In genomic region chrX:46727445-46727844, GRCh38 we compare ENCODE assay signal across 17 cellular contexts. TPM values are rescaled to one million over a fixed set of nuclear protein-coding genes. Genes with fewer than 3 reads are reported as not detected.
DNase-seq lines count a peak whose midpoint lies in the region; ATAC-seq, FAIRE-seq and TF ChIP-seq lines count a peak whose summit lies in the region.
"Had no signal": no experiment of that assay in that cellular context is flagged by ENCODE, and none has a peak within 500 bp of the region (broad histone marks: within the 10 kb centered on the region; RNA-seq: fewer than 3 reads in every experiment).

No MANE protein-coding gene starts in this region.

- H3K9me3 ChIP-seq in liver (ENCODE audit: control insufficient read depth in 4 of 4, low read length in 3 of 4) (no peaks in the 10 kb centered on the region), HepG2 (ENCODE audit: low read length) (no peaks in the 10 kb centered on the region), fibroblast of lung (ENCODE audit: control insufficient read depth, insufficient read depth, low read depth, low read length) (no peaks in the 10 kb centered on the region), right lobe of liver (no peaks in the 10 kb centered on the region)

- in situ Hi-C loops in HepG2 (cut with HindIII; ENCODE audit: extremely low pct_ligation_motif_present, low pct_unique_long_range_greater_than_20kb): no loop called here

- no peak overlapping the region for H3K4me3 ChIP-seq in liver (ENCODE audit: low read depth in 1 of 3, low read length in 3 of 3)
- H3K4me3 ChIP-seq in HepG2 (replicated peaks in 1 of 3; ENCODE audit: insufficient read depth in 1 of 3, low read depth in 2 of 3, low read length in 3 of 3): no peak overlapping the region
- no peak overlapping the region for H3K4me3 ChIP-seq in fibroblast of lung (replicated peaks in 1 of 4; ENCODE audit: control extremely low read depth in 1 of 4, insufficient read depth in 1 of 4, low read depth in 3 of 4, low read length in 4 of 4)
- no peak overlapping the region for H3K4me3 ChIP-seq in right lobe of liver
- H3K4me3 ChIP-seq: BLaER1 treated with 17β-estradiol and CSF1 and Interleukin-3, amounts not matched to agents 10 nM and 100 nM had no signal

- WGBS in liver: 43% methylated on average over 5 of the region's 5 CpGs
- WGBS in HepG2 (ENCODE audit: low lambda C conversion rate): 94% methylated on average over 5 of the region's 5 CpGs
- 39% methylated on average over 5 of the region's 5 CpGs for WGBS in right lobe of liver (ENCODE audit: insufficient coverage, low coverage, low lambda C conversion rate, missing lambda C conversion rate)

- FAIRE-seq in HepG2 (lab: Jason Lieb, UNC): no peak
- FAIRE-seq: G401.6 had no signal

- CTCF ChIA-PET in HepG2 (lab: Yijun Ruan, JAX; ENCODE audit: low intra/inter-chr PET ratio, low total read pairs): no interaction called here

- H3K9ac ChIP-seq in liver (ENCODE audit: low read depth in 1 of 2, low read length in 2 of 2): no peak overlapping the region
- no peak overlapping the region for H3K9ac ChIP-seq in HepG2 (ENCODE audit: insufficient read depth, low read depth, low read length)
- H3K9ac ChIP-seq in fibroblast of lung (ENCODE audit: insufficient read depth, low read length): no peak overlapping the region
- H3K9ac ChIP-seq: BLaER1 treated with 17β-estradiol and CSF1 and Interleukin-3, amounts not matched to agents 10 nM and 100 nM had no signal

- H2AFZ ChIP-seq in HepG2 (ENCODE audit: low read length): no peak overlapping the region
- H2AFZ ChIP-seq in fibroblast of lung (ENCODE audit: low read length): no peak overlapping the region

- TF ChIP-seq CTCF in liver (IDR thresholded peaks at IDR 0.05; ENCODE audit: low read depth, low read length, missing input control): no peak
- no peak for TF ChIP-seq CTCF in HepG2 (CRISPR knock-in tag; IDR thresholded peaks at IDR 0.05)
- no peak for TF ChIP-seq CTCF in fibroblast of lung (conservative IDR thresholded peaks at IDR 0.05 in 1 of 2, IDR thresholded peaks at IDR 0.05 in 1 of 2; ENCODE audit: low read depth in 1 of 2, low read length in 2 of 2)
- no peak for TF ChIP-seq CTCF in right lobe of liver (IDR thresholded peaks at IDR 0.05)

- TF ChIP-seq EP300 in HepG2 (IDR thresholded peaks at IDR 0.05; ENCODE audit: low read depth in 2 of 2, low read length in 2 of 2): no peak
- TF ChIP-seq EP300 in HepG2 (CRISPR knock-in tag; IDR thresholded peaks at IDR 0.05; ENCODE audit: borderline replicate concordance): no peak

- peaks cover 0 to 6% (median 5%) of the 10 kb centered on the region in 4 donors for H3K4me1 ChIP-seq in liver (ENCODE audit: control insufficient read depth in 4 of 4, insufficient read depth in 4 of 4, low read length in 3 of 4)
- H3K4me1 ChIP-seq in HepG2 (ENCODE audit: insufficient read depth, low read length): no peaks in the 10 kb centered on the region
- H3K4me1 ChIP-seq in fibroblast of lung (ENCODE audit: control insufficient read depth, extremely low read depth, insufficient read depth, low read length): no peaks in the 10 kb centered on the region
- H3K4me1 ChIP-seq in right lobe of liver: no peaks in the 10 kb centered on the region
- H3K4me1 ChIP-seq: BLaER1 treated with 17β-estradiol and CSF1 and Interleukin-3, amounts not matched to agents 10 nM and 100 nM had no signal

- no peak for DNase-seq in HepG2 (ENCODE audit: low spot score)
- DNase-seq in fibroblast of lung (ENCODE audit: low read depth in 2 of 2): peak; percentile 54 to 81
- no peak for DNase-seq in right lobe of liver
- DNase-seq in stimulated activated naive CD8-positive, alpha-beta T cell treated with anti-CD3 and anti-CD28 coated beads, Interleukin-15, Interleukin-2, amounts not matched to agents 100 U/mL and 50 U/mL, for 24 hours: no peak
- no peak for DNase-seq in NCI-H526 (lab: John Stamatoyannopoulos, UW)
- DNase-seq in NCI-H1048 (lab: John Stamatoyannopoulos, UW): no peak
- DNase-seq: DMS79 treated with DMSO at 0.1 percent for 48 hours, H9, Karpas-422, NCI-H187 treated with DMSO at 0.1 percent for 48 hours, NCI-H2171, NCI-H774 had no signal

- POLR2A ChIA-PET in HepG2 (lab: Yijun Ruan, JAX): no interaction called here

- H3K79me2 ChIP-seq in HepG2 (ENCODE audit: insufficient read depth, low read length): no peaks in the 10 kb centered on the region
- H3K79me2 ChIP-seq in fibroblast of lung (ENCODE audit: control insufficient read depth, insufficient read depth, low read length): peaks cover 2% of the 10 kb centered on the region

- H3K36me3 ChIP-seq in liver (ENCODE audit: control insufficient read depth in 4 of 4, insufficient read depth in 3 of 4, low read depth in 1 of 4, low read length in 3 of 4): no peaks in the 10 kb centered on the region
- no peaks in the 10 kb centered on the region for H3K36me3 ChIP-seq in HepG2 (replicated peaks in 1 of 2; ENCODE audit: control insufficient read depth in 1 of 2, insufficient read depth in 2 of 2, low read length in 2 of 2)
- H3K36me3 ChIP-seq in fibroblast of lung (ENCODE audit: control insufficient read depth, insufficient read depth, low read length): no peaks in the 10 kb centered on the region
- no peaks in the 10 kb centered on the region for H3K36me3 ChIP-seq in right lobe of liver
- H3K36me3 ChIP-seq: BLaER1 treated with 17β-estradiol and CSF1 and Interleukin-3, amounts not matched to agents 10 nM and 100 nM had no signal

- H3K27me3 ChIP-seq in liver (ENCODE audit: control insufficient read depth in 4 of 4, insufficient read depth in 4 of 4, low read length in 3 of 4): no peaks in the 10 kb centered on the region
- H3K27me3 ChIP-seq in HepG2 (ENCODE audit: control insufficient read depth in 1 of 2, insufficient read depth in 2 of 2, low read length in 2 of 2): no peaks in the 10 kb centered on the region
- no peaks in the 10 kb centered on the region for H3K27me3 ChIP-seq in fibroblast of lung (ENCODE audit: control insufficient read depth, insufficient read depth, low read length)
- H3K27me3 ChIP-seq in right lobe of liver: no peaks in the 10 kb centered on the region
- H3K27me3 ChIP-seq: BLaER1 treated with 17β-estradiol and CSF1 and Interleukin-3, amounts not matched to agents 10 nM and 100 nM had no signal

- no peaks in the 10 kb centered on the region for H4K20me1 ChIP-seq in HepG2 (ENCODE audit: insufficient read depth, low read length)
- H4K20me1 ChIP-seq in fibroblast of lung (ENCODE audit: control insufficient read depth, extremely low read depth, insufficient read depth, low read length): no peaks in the 10 kb centered on the region
- H4K20me1 ChIP-seq: BLaER1 treated with 17β-estradiol and CSF1 and Interleukin-3, amounts not matched to agents 10 nM and 100 nM had no signal

- no peak overlapping the region for H3K4me2 ChIP-seq in HepG2 (ENCODE audit: low read depth, low read length)
- no peak overlapping the region for H3K4me2 ChIP-seq in fibroblast of lung (ENCODE audit: extremely low read depth, insufficient read depth, low read length)
- H3K4me2 ChIP-seq: BLaER1 treated with 17β-estradiol and CSF1 and Interleukin-3, amounts not matched to agents 10 nM and 100 nM had no signal

- ATAC-seq in HepG2 (no peak), right lobe of liver (peak; percentile 45 to 76 (median 71)), HG02970 (IDR thresholded peaks at IDR 0.05; ENCODE audit: low FRiP score, unreplicated experiment) (no peak)
- no peak for ATAC-seq in stimulated activated naive CD8-positive, alpha-beta T cell treated with anti-CD3 and anti-CD28 coated beads, Interleukin-15, Interleukin-2, amounts not matched to agents 100 U/mL and 50 U/mL, for 24 hours
- ATAC-seq: Panc1 had no signal

- TF ChIP-seq POLR2A in HepG2 (IDR thresholded peaks at IDR 0.05; ENCODE audit: insufficient read depth in 1 of 2, low read depth in 2 of 2, low read length in 2 of 2) (no peak), right lobe of liver (IDR thresholded peaks at IDR 0.05) (no peak)

- TF ChIP-seq RAD21 in liver (IDR thresholded peaks at IDR 0.05): no peak
- TF ChIP-seq RAD21 in HepG2 (CRISPR knock-in tag; IDR thresholded peaks at IDR 0.05): no peak

- no peak overlapping the region for H3K27ac ChIP-seq in liver (ENCODE audit: low read depth in 1 of 2, low read length in 2 of 2)
- no peak overlapping the region for H3K27ac ChIP-seq in HepG2 (ENCODE audit: extremely low read length, insufficient read depth, low read length)
- H3K27ac ChIP-seq in fibroblast of lung (ENCODE audit: insufficient read depth, low read length): no peak overlapping the region
- no peak overlapping the region for H3K27ac ChIP-seq in right lobe of liver
- H3K27ac ChIP-seq: BLaER1 treated with 17β-estradiol and CSF1 and Interleukin-3, amounts not matched to agents 10 nM and 100 nM had no signal

- no TSS peak for BruUV-seq in HepG2 (replicated peaks; lab: Mats Ljungman, UMichigan)

- intact Hi-C loops in HepG2 (cut with micrococcal nuclease; ENCODE audit: unreplicated experiment) (no loop called here), right lobe of liver (cut with DNase I) (no loop called here)

RNA-seq across cellular contexts. Expression of gene SLC9A7, which starts 31.5 kb away (rescaled TPM):
- total RNA-seq in liver (10 to 100 TPM in 1 of 2 donors, 1 to 10 TPM in 1; 2.6 to 13.2 TPM), HepG2 (2016; rRNA removed; fragmentation: Illumina TruSeq; extraction: Trizol) (5.4 and 7.2 TPM in 2 replicates), fibroblast of lung (22.6 and 47.7 TPM in 2 replicates), right lobe of liver (1 to 10 TPM; 5.7 to 9.0 (median 6.4) TPM)
- polyA plus RNA-seq in liver (1 to 10 TPM; 2.3 to 3.6 TPM), HepG2 (2011; rRNA removed) (5.5 and 5.8 TPM in 2 replicates), fibroblast of lung (13.9 and 21.4 TPM in 2 replicates)
- 2.0 and 3.5 TPM in 2 replicates for total RNA-seq in HepG2 (2016; cell fraction: cytosol; rRNA removed; fragmentation: Illumina TruSeq; extraction: Trizol; ENCODE audit: low read depth)
- 3.9 and 7.8 TPM in 2 replicates for total RNA-seq in HepG2 (2016; cell fraction: insoluble cytoplasmic fraction; rRNA removed; fragmentation: Illumina TruSeq; extraction: Trizol)
- 3.7 and 4.7 TPM in 2 replicates for total RNA-seq in HepG2 (2016; cell fraction: membrane; rRNA removed; fragmentation: Illumina TruSeq; extraction: Trizol)
- 6.6 and 8.3 TPM in 2 replicates for total RNA-seq in HepG2 (2016; cell fraction: nucleus; rRNA removed; fragmentation: Illumina TruSeq; extraction: Trizol)
- polyA plus RNA-seq in HepG2 (2011; cell fraction: cytosol; rRNA removed): 4.7 and 5.0 TPM in 2 replicates
- 5.6 and 6.1 TPM in 2 replicates for polyA plus RNA-seq in HepG2 (2011; cell fraction: nucleus; rRNA removed)
- polyA plus RNA-seq in HepG2 (2012): 1.5 and 1.6 TPM in 2 replicates
- 0.59 and 0.72 TPM in 2 replicates for polyA plus RNA-seq in HepG2 (2016; cell fraction: cytosol; fragmentation: Illumina TruSeq; extraction: Trizol; ENCODE audit: low read depth)
- polyA plus RNA-seq in HepG2 (2016; cell fraction: insoluble cytoplasmic fraction; fragmentation: Illumina TruSeq; extraction: Trizol; ENCODE audit: low read depth): 1.6 and 2.0 TPM in 2 replicates
- 1.5 and 1.6 TPM in 2 replicates for polyA plus RNA-seq in HepG2 (2016; cell fraction: membrane; fragmentation: Illumina TruSeq; extraction: Trizol; ENCODE audit: low read depth)
- 6.6 and 9.9 TPM in 2 replicates for polyA plus RNA-seq in HepG2 (2016; cell fraction: nucleus; fragmentation: Illumina TruSeq; extraction: Trizol; ENCODE audit: insufficient read depth, low read depth)
- polyA minus RNA-seq in HepG2 (2011; rRNA and poly(A)+ RNA removed; ENCODE audit: low replicate concordance): 6.5 and 21.6 TPM in 2 replicates
- polyA minus RNA-seq in HepG2 (2011; cell fraction: cytosol; rRNA and poly(A)+ RNA removed): 7.3 and 7.9 TPM in 2 replicates
- 5.7 and 6.4 TPM in 2 replicates for polyA minus RNA-seq in HepG2 (2011; cell fraction: nucleus; rRNA and poly(A)+ RNA removed)
- polyA plus RNA-seq in fibroblast of lung (2012): 7.2 and 11.4 TPM in 2 replicates
- polyA minus RNA-seq in fibroblast of lung (ENCODE audit: low replicate concordance): 47.8 and 105 TPM in 2 replicates

Comparison
In these comparisons a context has a peak if more than half of its experiments do, and no peak if none do; other contexts are left out.
1. ATAC-seq: peak in right lobe of liver (4 of 4); none in HepG2 (single experiment), HG02970 (single experiment) and stimulated activated naive CD8-positive, alpha-beta T cell treated with anti-CD3 and anti-CD28 coated beads, Interleukin-15, Interleukin-2, amounts not matched to agents 100 U/mL and 50 U/mL, for 24 hours (single experiment).
2. DNase-seq: peak in fibroblast of lung (2 of 2); none in HepG2 (single experiment), right lobe of liver (0 of 3), stimulated activated naive CD8-positive, alpha-beta T cell treated with anti-CD3 and anti-CD28 coated beads, Interleukin-15, Interleukin-2, amounts not matched to agents 100 U/mL and 50 U/mL, for 24 hours (single experiment), NCI-H526 (0 of 2) and NCI-H1048 (single experiment).